Comparison of ENCODE assay signal across 1 cellular context in the genomic region with DNA sequence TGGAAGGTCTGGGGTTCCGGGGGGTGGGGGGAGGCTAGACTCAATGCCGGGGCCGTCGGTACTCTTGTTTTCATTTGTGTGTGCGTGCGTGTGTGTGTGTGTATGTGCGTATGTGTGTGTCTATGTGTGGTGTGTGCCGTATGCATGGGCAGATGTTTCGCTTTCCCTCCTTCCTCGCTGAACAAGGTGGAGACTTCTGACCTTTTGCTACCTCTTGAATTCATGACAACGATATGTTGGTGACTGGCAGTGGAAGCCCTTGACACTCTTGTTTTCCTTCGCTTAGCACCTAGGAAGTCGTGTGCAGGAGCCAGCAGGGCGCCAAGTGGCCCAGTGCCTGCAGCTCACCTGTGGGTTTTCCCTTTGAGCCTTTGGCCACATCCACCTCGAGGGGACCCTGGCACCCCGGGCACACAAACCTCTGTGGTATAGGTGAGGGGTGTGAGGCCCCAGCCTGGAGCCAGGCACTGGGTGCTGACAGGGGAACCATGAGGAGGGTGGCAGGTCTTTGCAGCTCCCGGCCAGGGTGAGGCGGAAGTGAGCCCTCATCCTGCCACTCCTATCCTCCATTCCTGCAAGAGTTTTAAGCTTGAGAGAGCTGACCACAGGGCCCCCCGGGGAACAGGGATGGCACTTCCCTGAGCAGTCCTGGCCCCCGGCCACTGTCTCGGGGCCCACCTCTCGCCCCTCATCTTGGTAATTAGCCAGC.
TF ChIP-seq lines count a peak whose summit lies in the region.

No MANE protein-coding gene starts in this region.

TF ChIP-seq in K562, 482 proteins besides CTCF, POLR2A, EP300 and RAD21 (continued from another document and continues in another):
- TF ChIP-seq ZNF212 (CRISPR knock-in tag; IDR thresholded peaks at IDR 0.05): no peak
- TF ChIP-seq SNIP1 (IDR thresholded peaks at IDR 0.05; ENCODE audit: low read depth): no peak
- no peak for TF ChIP-seq ZNF57 (CRISPR knock-in tag; IDR thresholded peaks at IDR 0.05)
- TF ChIP-seq DACH1 (IDR thresholded peaks at IDR 0.05; ENCODE audit: partially characterized antibody): no peak
- TF ChIP-seq, protein P1, sequence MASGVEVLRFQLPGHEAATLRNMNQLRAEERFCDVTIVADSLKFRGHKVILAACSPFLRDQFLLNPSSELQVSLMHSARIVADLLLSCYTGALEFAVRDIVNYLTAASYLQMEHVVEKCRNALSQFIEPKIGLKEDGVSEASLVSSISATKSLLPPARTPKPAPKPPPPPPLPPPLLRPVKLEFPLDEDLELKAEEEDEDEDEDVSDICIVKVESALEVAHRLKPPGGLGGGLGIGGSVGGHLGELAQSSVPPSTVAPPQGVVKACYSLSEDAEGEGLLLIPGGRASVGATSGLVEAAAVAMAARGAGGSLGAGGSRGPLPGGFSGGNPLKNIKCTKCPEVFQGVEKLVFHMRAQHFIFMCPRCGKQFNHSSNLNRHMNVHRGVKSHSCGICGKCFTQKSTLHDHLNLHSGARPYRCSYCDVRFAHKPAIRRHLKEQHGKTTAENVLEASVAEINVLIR (CRISPR knock-in tag; IDR thresholded peaks at IDR 0.05): no peak
- TF ChIP-seq, protein P2, sequence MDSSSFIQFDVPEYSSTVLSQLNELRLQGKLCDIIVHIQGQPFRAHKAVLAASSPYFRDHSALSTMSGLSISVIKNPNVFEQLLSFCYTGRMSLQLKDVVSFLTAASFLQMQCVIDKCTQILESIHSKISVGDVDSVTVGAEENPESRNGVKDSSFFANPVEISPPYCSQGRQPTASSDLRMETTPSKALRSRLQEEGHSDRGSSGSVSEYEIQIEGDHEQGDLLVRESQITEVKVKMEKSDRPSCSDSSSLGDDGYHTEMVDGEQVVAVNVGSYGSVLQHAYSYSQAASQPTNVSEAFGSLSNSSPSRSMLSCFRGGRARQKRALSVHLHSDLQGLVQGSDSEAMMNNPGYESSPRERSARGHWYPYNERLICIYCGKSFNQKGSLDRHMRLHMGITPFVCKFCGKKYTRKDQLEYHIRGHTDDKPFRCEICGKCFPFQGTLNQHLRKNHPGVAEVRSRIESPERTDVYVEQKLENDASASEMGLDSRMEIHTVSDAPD (CRISPR knock-in tag; IDR thresholded peaks at IDR 0.05): no peak
- no peak for TF ChIP-seq ZNF274 (IDR thresholded peaks at IDR 0.05; ENCODE audit: borderline replicate concordance, low read depth, low read length)
- TF ChIP-seq, protein P3, sequence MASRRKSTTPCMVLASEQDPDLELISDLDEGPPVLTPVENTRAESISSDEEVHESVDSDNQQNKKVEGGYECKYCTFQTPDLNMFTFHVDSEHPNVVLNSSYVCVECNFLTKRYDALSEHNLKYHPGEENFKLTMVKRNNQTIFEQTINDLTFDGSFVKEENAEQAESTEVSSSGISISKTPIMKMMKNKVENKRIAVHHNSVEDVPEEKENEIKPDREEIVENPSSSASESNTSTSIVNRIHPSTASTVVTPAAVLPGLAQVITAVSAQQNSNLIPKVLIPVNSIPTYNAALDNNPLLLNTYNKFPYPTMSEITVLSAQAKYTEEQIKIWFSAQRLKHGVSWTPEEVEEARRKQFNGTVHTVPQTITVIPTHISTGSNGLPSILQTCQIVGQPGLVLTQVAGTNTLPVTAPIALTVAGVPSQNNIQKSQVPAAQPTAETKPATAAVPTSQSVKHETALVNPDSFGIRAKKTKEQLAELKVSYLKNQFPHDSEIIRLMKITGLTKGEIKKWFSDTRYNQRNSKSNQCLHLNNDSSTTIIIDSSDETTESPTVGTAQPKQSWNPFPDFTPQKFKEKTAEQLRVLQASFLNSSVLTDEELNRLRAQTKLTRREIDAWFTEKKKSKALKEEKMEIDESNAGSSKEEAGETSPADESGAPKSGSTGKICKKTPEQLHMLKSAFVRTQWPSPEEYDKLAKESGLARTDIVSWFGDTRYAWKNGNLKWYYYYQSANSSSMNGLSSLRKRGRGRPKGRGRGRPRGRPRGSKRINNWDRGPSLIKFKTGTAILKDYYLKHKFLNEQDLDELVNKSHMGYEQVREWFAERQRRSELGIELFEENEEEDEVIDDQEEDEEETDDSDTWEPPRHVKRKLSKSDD (conservative IDR thresholded peaks at IDR 0.05; ENCODE audit: low read length): peak; percentile 65; the same call in 1 of the 2 replicates
- TF ChIP-seq, protein P4, sequence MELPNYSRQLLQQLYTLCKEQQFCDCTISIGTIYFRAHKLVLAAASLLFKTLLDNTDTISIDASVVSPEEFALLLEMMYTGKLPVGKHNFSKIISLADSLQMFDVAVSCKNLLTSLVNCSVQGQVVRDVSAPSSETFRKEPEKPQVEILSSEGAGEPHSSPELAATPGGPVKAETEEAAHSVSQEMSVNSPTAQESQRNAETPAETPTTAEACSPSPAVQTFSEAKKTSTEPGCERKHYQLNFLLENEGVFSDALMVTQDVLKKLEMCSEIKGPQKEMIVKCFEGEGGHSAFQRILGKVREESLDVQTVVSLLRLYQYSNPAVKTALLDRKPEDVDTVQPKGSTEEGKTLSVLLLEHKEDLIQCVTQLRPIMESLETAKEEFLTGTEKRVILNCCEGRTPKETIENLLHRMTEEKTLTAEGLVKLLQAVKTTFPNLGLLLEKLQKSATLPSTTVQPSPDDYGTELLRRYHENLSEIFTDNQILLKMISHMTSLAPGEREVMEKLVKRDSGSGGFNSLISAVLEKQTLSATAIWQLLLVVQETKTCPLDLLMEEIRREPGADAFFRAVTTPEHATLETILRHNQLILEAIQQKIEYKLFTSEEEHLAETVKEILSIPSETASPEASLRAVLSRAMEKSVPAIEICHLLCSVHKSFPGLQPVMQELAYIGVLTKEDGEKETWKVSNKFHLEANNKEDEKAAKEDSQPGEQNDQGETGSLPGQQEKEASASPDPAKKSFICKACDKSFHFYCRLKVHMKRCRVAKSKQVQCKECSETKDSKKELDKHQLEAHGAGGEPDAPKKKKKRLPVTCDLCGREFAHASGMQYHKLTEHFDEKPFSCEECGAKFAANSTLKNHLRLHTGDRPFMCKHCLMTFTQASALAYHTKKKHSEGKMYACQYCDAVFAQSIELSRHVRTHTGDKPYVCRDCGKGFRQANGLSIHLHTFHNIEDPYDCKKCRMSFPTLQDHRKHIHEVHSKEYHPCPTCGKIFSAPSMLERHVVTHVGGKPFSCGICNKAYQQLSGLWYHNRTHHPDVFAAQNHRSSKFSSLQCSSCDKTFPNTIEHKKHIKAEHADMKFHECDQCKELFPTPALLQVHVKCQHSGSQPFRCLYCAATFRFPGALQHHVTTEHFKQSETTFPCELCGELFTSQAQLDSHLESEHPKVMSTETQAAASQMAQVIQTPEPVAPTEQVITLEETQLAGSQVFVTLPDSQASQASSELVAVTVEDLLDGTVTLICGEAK (IDR thresholded peaks at IDR 0.05): no peak
- TF ChIP-seq, protein P4 (CRISPR knock-in tag; IDR thresholded peaks at IDR 0.05): no peak; the same call in none of the 2 replicates
- no peak for TF ChIP-seq SMARCA5 (IDR thresholded peaks at IDR 0.05)
- no peak; the same call in 1 of the 2 replicates for TF ChIP-seq ZNF436 (CRISPR knock-in tag; IDR thresholded peaks at IDR 0.05)
- no peak for TF ChIP-seq ZNF77 (CRISPR knock-in tag; IDR thresholded peaks at IDR 0.05)
- no peak for TF ChIP-seq BMI1 (IDR thresholded peaks at IDR 0.05; ENCODE audit: low read length)
- no peak for TF ChIP-seq ZNF445 (CRISPR knock-in tag; IDR thresholded peaks at IDR 0.05; ENCODE audit: low read depth)
- no peak for TF ChIP-seq ZNF668 (CRISPR knock-in tag; IDR thresholded peaks at IDR 0.05)
- no peak for TF ChIP-seq ZNF324 (CRISPR knock-in tag; IDR thresholded peaks at IDR 0.05)
- no peak for TF ChIP-seq NR2F6 (CRISPR knock-in tag; IDR thresholded peaks at IDR 0.05)
- TF ChIP-seq ILF3 (IDR thresholded peaks at IDR 0.05; ENCODE audit: borderline replicate concordance): no peak
- no peak for TF ChIP-seq NR1H2 (CRISPR knock-in tag; IDR thresholded peaks at IDR 0.05)
- TF ChIP-seq MYNN (IDR thresholded peaks at IDR 0.05): peak; percentile 40; the same call in 1 of the 2 replicates
- TF ChIP-seq MYNN (CRISPR knock-in tag; IDR thresholded peaks at IDR 0.05): no peak
- peak; percentile 94 for TF ChIP-seq ZNF764 (CRISPR knock-in tag; IDR thresholded peaks at IDR 0.05; ENCODE audit: low read depth)
- TF ChIP-seq NFATC3 (IDR thresholded peaks at IDR 0.05): no peak
- TF ChIP-seq HMG20B (CRISPR knock-in tag; IDR thresholded peaks at IDR 0.05): no peak
- TF ChIP-seq PCBP2 (IDR thresholded peaks at IDR 0.05; ENCODE audit: low read depth, low read length, poor library complexity, severe bottlenecking): no peak
- TF ChIP-seq, protein P5, sequence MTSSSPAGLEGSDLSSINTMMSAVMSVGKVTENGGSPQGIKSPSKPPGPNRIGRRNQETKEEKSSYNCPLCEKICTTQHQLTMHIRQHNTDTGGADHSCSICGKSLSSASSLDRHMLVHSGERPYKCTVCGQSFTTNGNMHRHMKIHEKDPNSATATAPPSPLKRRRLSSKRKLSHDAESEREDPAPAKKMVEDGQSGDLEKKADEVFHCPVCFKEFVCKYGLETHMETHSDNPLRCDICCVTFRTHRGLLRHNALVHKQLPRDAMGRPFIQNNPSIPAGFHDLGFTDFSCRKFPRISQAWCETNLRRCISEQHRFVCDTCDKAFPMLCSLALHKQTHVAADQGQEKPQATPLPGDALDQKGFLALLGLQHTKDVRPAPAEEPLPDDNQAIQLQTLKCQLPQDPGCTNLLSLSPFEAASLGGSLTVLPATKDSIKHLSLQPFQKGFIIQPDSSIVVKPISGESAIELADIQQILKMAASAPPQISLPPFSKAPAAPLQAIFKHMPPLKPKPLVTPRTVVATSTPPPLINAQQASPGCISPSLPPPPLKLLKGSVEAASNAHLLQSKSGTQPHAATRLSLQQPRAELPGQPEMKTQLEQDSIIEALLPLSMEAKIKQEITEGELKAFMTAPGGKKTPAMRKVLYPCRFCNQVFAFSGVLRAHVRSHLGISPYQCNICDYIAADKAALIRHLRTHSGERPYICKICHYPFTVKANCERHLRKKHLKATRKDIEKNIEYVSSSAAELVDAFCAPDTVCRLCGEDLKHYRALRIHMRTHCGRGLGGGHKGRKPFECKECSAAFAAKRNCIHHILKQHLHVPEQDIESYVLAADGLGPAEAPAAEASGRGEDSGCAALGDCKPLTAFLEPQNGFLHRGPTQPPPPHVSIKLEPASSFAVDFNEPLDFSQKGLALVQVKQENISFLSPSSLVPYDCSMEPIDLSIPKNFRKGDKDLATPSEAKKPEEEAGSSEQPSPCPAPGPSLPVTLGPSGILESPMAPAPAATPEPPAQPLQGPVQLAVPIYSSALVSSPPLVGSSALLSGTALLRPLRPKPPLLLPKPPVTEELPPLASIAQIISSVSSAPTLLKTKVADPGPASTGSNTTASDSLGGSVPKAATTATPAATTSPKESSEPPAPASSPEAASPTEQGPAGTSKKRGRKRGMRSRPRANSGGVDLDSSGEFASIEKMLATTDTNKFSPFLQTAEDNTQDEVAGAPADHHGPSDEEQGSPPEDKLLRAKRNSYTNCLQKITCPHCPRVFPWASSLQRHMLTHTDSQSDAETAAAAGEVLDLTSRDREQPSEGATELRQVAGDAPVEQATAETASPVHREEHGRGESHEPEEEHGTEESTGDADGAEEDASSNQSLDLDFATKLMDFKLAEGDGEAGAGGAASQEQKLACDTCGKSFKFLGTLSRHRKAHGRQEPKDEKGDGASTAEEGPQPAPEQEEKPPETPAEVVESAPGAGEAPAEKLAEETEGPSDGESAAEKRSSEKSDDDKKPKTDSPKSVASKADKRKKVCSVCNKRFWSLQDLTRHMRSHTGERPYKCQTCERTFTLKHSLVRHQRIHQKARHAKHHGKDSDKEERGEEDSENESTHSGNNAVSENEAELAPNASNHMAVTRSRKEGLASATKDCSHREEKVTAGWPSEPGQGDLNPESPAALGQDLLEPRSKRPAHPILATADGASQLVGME (CRISPR knock-in tag; IDR thresholded peaks at IDR 0.05): no peak
- no peak for TF ChIP-seq ZNF696 (CRISPR knock-in tag; conservative IDR thresholded peaks at IDR 0.05)
- TF ChIP-seq HNRNPK (IDR thresholded peaks at IDR 0.05; ENCODE audit: low read depth, low read length, poor library complexity, severe bottlenecking): no peak
- TF ChIP-seq SMAD2 (IDR thresholded peaks at IDR 0.05; ENCODE audit: low read depth, low read length): no peak
- TF ChIP-seq, protein P6, sequence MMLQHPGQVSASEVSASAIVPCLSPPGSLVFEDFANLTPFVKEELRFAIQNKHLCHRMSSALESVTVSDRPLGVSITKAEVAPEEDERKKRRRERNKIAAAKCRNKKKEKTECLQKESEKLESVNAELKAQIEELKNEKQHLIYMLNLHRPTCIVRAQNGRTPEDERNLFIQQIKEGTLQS (IDR thresholded peaks at IDR 0.05): no peak
- TF ChIP-seq, protein P6 (CRISPR knock-in tag; conservative IDR thresholded peaks at IDR 0.05): no peak
- no peak for TF ChIP-seq ZSCAN29 (IDR thresholded peaks at IDR 0.05)
- no peak for TF ChIP-seq GABPB1 (CRISPR knock-in tag; IDR thresholded peaks at IDR 0.05)
- no peak for TF ChIP-seq PPARD (CRISPR knock-in tag; IDR thresholded peaks at IDR 0.05)
- TF ChIP-seq TSC22D4 (tag; IDR thresholded peaks at IDR 0.05): no peak
- TF ChIP-seq SRF (CRISPR knock-in tag; IDR thresholded peaks at IDR 0.05): no peak
- TF ChIP-seq NCOR1 (IDR thresholded peaks at IDR 0.05): no peak
- TF ChIP-seq CHD1 (IDR thresholded peaks at IDR 0.05; ENCODE audit: low read length): no peak
- TF ChIP-seq, protein P7, sequence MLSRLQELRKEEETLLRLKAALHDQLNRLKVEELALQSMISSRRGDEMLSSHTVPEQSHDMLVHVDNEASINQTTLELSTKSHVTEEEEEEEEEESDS (CRISPR knock-in tag; IDR thresholded peaks at IDR 0.05): no peak
